28 cellular contexts compared by ENCODE assay signal in the genomic region with DNA sequence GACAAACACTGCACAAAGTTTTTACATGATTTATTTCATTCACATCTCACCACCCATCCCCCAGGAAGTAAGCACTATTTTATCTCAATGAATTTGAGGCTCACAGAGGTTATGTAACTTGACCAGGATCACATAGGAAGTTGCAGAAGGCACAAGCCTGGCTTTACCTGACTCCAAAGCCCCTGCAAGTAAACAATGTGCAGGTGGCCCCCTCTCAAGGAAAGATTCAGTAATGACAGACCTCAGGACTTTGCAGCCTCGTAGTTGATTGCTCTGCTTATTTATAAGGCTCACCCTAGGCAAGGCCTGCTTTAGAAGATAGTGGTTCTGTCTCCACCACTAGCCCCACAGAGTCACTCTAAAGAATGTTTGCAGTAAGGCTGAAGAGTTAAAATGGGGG.
"Had no signal": no experiment of that assay in that cellular context is flagged by ENCODE, and none has a peak within 500 bp of the region (broad histone marks: within the 10 kb centered on the region; RNA-seq: fewer than 3 reads in every experiment).

No MANE protein-coding gene starts in this region.

- H3K27ac Mint-ChIP-seq: activated CD8-positive, alpha-beta T cell treated with anti-CD3 and anti-CD28 coated beads, Interleukin-2, amount 10 ng/mL, durations not matched to agents 7 days and 5 days; activated naive CD4-positive, alpha-beta T cell treated with anti-CD3 and anti-CD28 coated beads, Interleukin-2, amount 50 U/mL, for 72 hours; activated naive CD8-positive, alpha-beta T cell treated with anti-CD3 and anti-CD28 coated beads, Interleukin-2, amount 50 U/mL, for 24 hours; activated T-cell treated with anti-CD3 and anti-CD28 coated beads, Interleukin-2, amount 50 U/mL, for 24 hours; activated T-helper 1 cell treated with anti-CD3 and anti-CD28 coated beads, Interleukin-12 subunit alpha, Interleukin-12 subunit beta, Interleukin-2, Interleukin-4 antibody, amounts not matched to agents 30 ng/mL and 10 ng/mL and 1 ng/mL, durations not matched to agents 14 hours and 24 hours and 36 hours had no signal

- H3K27ac ChIP-seq: ascending aorta, body of pancreas had no signal

- H3K36me3 ChIP-seq: ascending aorta, MG63 had no signal

- H3K9me3 Mint-ChIP-seq: activated naive CD8-positive, alpha-beta T cell treated with anti-CD3 and anti-CD28 coated beads, Interleukin-2, amount 50 U/mL, for 24 hours; activated T-cell treated with anti-CD3 and anti-CD28 coated beads, Interleukin-2, amount 50 U/mL, for 24 hours; activated T-helper 1 cell treated with anti-CD3 and anti-CD28 coated beads, Interleukin-12 subunit alpha, Interleukin-12 subunit beta, Interleukin-2, Interleukin-4 antibody, amounts not matched to agents 30 ng/mL and 10 ng/mL and 1 ng/mL, durations not matched to agents 14 hours and 24 hours and 36 hours had no signal

- H3K27me3 ChIP-seq: ascending aorta, body of pancreas, MG63 had no signal

- H3K4me3 ChIP-seq: ascending aorta, body of pancreas, MG63 had no signal

- H3K4me3 Mint-ChIP-seq: activated CD8-positive, alpha-beta T cell treated with anti-CD3 and anti-CD28 coated beads, Interleukin-2, amount 10 ng/mL, durations not matched to agents 7 days and 5 days; activated naive CD8-positive, alpha-beta T cell treated with anti-CD3 and anti-CD28 coated beads, Interleukin-2, amount 50 U/mL, for 24 hours; activated T-cell treated with anti-CD3 and anti-CD28 coated beads, Interleukin-2, amount 50 U/mL, for 24 hours; activated T-helper 1 cell treated with anti-CD3 and anti-CD28 coated beads, Interleukin-12 subunit alpha, Interleukin-12 subunit beta, Interleukin-2, Interleukin-4 antibody, amounts not matched to agents 30 ng/mL and 10 ng/mL and 1 ng/mL, durations not matched to agents 14 hours and 24 hours and 36 hours had no signal

- H3K4me1 Mint-ChIP-seq: activated naive CD8-positive, alpha-beta T cell treated with anti-CD3 and anti-CD28 coated beads, Interleukin-2, amount 50 U/mL, for 24 hours had no signal

- H3K4me1 ChIP-seq: ascending aorta had no signal

- FAIRE-seq: bronchial epithelial cell, RCC 7860 had no signal

- H3K36me3 Mint-ChIP-seq: activated naive CD4-positive, alpha-beta T cell treated with anti-CD3 and anti-CD28 coated beads, Interleukin-2, amount 50 U/mL, for 72 hours had no signal

- DNase-seq: activated CD4-positive, alpha-beta T cell treated with anti-CD3 and anti-CD28 coated beads for 48 hours; activated CD4-positive, alpha-beta T cell treated with anti-CD3 and anti-CD28 coated beads, Interleukin-2, amount 50 U/mL, for 4 hours; activated CD4-positive, CD25-positive, alpha-beta regulatory T cell treated with anti-CD3 and anti-CD28 coated beads, Interleukin-2, amount 50 U/mL, for 72 hours; activated CD8-positive, alpha-beta memory T cell treated with anti-CD3 and anti-CD28 coated beads, Interleukin-2, amount 50 U/mL, for 48 hours; activated CD8-positive, alpha-beta T cell treated with anti-CD3 and anti-CD28 coated beads, Interleukin-2, amount 10 ng/mL, durations not matched to agents 7 days and 5 days; activated effector memory CD4-positive, alpha-beta T cell treated with Interleukin-2 at 50 U/mL for 16 hours; activated naive CD4-positive, alpha-beta T cell treated with Interleukin-2 at 50 U/mL for 16 hours; activated naive CD8-positive, alpha-beta T cell treated with anti-CD3 and anti-CD28 coated beads, Interleukin-2, amount 50 U/mL, for 24 hours; activated T-cell treated with anti-CD3 and anti-CD28 coated beads, Interleukin-2, amount 50 U/mL, for 24 hours; amniotic stem cell; body of pancreas; central memory CD4-positive, alpha-beta T cell; MG63; MV-4-11; NCI-H1092 treated with DMSO at 0.1 percent for 48 hours; NCI-H1417 treated with DMSO at 0.1 percent for 48 hours; NCI-H1694 treated with DMSO at 0.1 percent for 48 hours; NCI-H2029 treated with DMSO at 0.1 percent for 48 hours; NCI-H446; NCI-H524; PC-3; SHP77 treated with DMSO at 0.1 percent for 48 hours; T-helper 2 cell had no signal

- H3K9me3 ChIP-seq: ascending aorta, body of pancreas, MG63 had no signal
